In genomic region chr5:75529185-75529584, GRCh38 we compare ENCODE assay signal across 30 cellular contexts.
"Had no signal": no experiment of that assay in that cellular context is flagged by ENCODE, and none has a peak within 500 bp of the region (broad histone marks: within the 10 kb centered on the region; RNA-seq: fewer than 3 reads in every experiment).

No MANE protein-coding gene starts in this region.

- H3K27me3 Mint-ChIP-seq: activated CD4-positive, alpha-beta T cell treated with anti-CD3 and anti-CD28 coated beads, Interleukin-2, amount 10 ng/mL, durations not matched to agents 7 days and 5 days; activated CD8-positive, alpha-beta T cell treated with anti-CD3 and anti-CD28 coated beads for 36 hours; activated naive CD8-positive, alpha-beta T cell treated with anti-CD3 and anti-CD28 coated beads, Interleukin-2, amount 10 ng/mL, durations not matched to agents 7 days and 5 days; stimulated activated memory B cell treated with anti-CD40 and anti-IgM and Interleukin-4, amounts not matched to agents 10 μg/mL and 1 μg/mL and 100 μg/mL, for 72 hours; T-helper 17 cell had no signal

- H3K4me3 Mint-ChIP-seq: activated CD4-positive, alpha-beta T cell treated with anti-CD3 and anti-CD28 coated beads, Interleukin-2, amount 10 ng/mL, durations not matched to agents 7 days and 5 days; activated CD8-positive, alpha-beta T cell treated with anti-CD3 and anti-CD28 coated beads for 36 hours; activated naive CD8-positive, alpha-beta T cell treated with anti-CD3 and anti-CD28 coated beads, Interleukin-2, amount 10 ng/mL, durations not matched to agents 7 days and 5 days; brain; mesothelial cell of epicardium; natural killer cell; stimulated activated memory B cell treated with anti-CD40 and anti-IgM and Interleukin-4, amounts not matched to agents 10 μg/mL and 1 μg/mL and 100 μg/mL, for 72 hours; T-helper 17 cell had no signal

- H3K27ac ChIP-seq: ascending aorta, cardiac muscle cell, colonic mucosa, dorsolateral prefrontal cortex, gastrocnemius medialis, left lung, skin epidermis, stomach, thyroid gland, upper lobe of left lung, vagina had no signal

- H3K9me3 Mint-ChIP-seq: natural killer cell had no signal

- ATAC-seq: activated CD8-positive, alpha-beta T cell treated with anti-CD3 and anti-CD28 coated beads for 36 hours; gastrocnemius medialis; left lung; natural killer cell; sciatic nerve; stimulated activated memory B cell treated with anti-CD40 and anti-IgM and Interleukin-4, amounts not matched to agents 10 μg/mL and 1 μg/mL and 100 μg/mL, for 72 hours; T-helper 17 cell had no signal

- H3K36me3 ChIP-seq: ascending aorta, cardiac muscle cell, colonic mucosa, gastrocnemius medialis, left lung, stomach, thyroid gland, upper lobe of left lung, vagina had no signal

- H3K4me3 ChIP-seq: ascending aorta, cardiac muscle cell, colonic mucosa, dorsolateral prefrontal cortex, gastrocnemius medialis, left lung, skin epidermis, stomach, thyroid gland, upper lobe of left lung, vagina had no signal

- FAIRE-seq: islet of Langerhans had no signal

- DNase-seq: activated CD4-positive, alpha-beta T cell treated with anti-CD3 and anti-CD28 coated beads, Interleukin-2, amount 10 ng/mL, durations not matched to agents 7 days and 5 days; activated CD4-positive, CD25-positive, alpha-beta regulatory T cell treated with anti-CD3 and anti-CD28 coated beads, Interleukin-2, amount 50 U/mL, for 72 hours; activated CD8-positive, alpha-beta T cell treated with anti-CD3 and anti-CD28 coated beads for 36 hours; activated effector memory CD4-positive, alpha-beta T cell treated with Interleukin-2 at 50 U/mL for 16 hours; activated naive CD4-positive, alpha-beta T cell treated with Interleukin-2 at 50 U/mL for 16 hours; activated naive CD8-positive, alpha-beta T cell treated with anti-CD3 and anti-CD28 coated beads, Interleukin-2, amount 10 ng/mL, durations not matched to agents 7 days and 5 days; activated T-cell treated with anti-CD3 and anti-CD28 coated beads, Interleukin-2, amount 50 U/mL, for 48 hours; cerebellar nuclear complex; colonic mucosa; dorsolateral prefrontal cortex; effector memory CD4-positive, alpha-beta T cell; gastrocnemius medialis; glutamatergic neuron; left lung; natural killer cell; stimulated activated CD4-positive, alpha-beta T cell treated with anti-CD3 and anti-CD28 coated beads, Interleukin-4, amount 100 ng/mL, for 24 hours; stomach; SW 1271; T-helper 17 cell; thyroid gland; upper lobe of left lung had no signal

- H3K9me3 ChIP-seq: colonic mucosa, gastrocnemius medialis, thyroid gland, vagina had no signal

- H3K4me1 ChIP-seq: ascending aorta, colonic mucosa, thyroid gland had no signal

- H3K27ac Mint-ChIP-seq: activated CD4-positive, alpha-beta T cell treated with anti-CD3 and anti-CD28 coated beads, Interleukin-2, amount 10 ng/mL, durations not matched to agents 7 days and 5 days; activated CD8-positive, alpha-beta T cell treated with anti-CD3 and anti-CD28 coated beads for 36 hours; activated naive CD8-positive, alpha-beta T cell treated with anti-CD3 and anti-CD28 coated beads, Interleukin-2, amount 10 ng/mL, durations not matched to agents 7 days and 5 days; stimulated activated memory B cell treated with anti-CD40 and anti-IgM and Interleukin-4, amounts not matched to agents 10 μg/mL and 1 μg/mL and 100 μg/mL, for 72 hours; T-helper 17 cell had no signal

- H3K27me3 ChIP-seq: ascending aorta, cardiac muscle cell, colonic mucosa, dorsolateral prefrontal cortex, gastrocnemius medialis, left lung, stomach, thyroid gland, upper lobe of left lung, vagina had no signal
